Comparison of ENCODE assay signal across 13 cellular contexts in the genomic region with DNA sequence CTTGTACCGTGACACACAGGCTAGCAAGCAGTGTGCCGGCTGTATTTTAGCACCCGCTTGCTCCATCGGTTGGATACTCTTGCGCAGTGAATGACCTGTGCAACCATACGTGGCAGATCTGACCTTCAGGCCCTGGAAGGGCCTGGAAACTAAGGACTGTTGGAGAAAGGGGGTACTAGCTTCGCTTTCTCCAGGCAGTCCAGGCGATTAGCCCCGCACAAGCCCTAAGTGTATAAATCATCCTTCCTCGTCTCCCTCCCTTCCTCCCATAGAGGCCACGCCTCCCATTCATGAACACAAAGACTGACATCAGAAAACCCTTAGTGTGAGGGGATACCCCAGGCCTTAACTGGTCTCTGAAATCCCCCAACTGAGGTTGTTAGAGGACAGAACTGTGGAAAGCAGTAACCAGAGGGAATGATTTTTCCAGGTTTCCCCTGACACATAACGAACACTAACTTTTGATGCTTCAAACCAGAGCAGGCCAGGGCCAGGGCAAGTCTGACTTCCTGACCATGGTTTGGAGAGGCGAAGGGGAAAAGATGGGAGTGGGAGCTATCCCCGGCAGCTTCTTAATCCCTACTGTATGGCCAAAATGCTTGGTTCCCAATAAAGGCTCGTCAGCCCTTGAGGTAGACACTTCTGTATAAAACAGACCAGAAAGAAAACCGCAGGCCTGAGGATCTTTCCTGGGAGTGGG. TPM values are rescaled to one million over a fixed set of nuclear protein-coding genes. Genes with fewer than 3 reads are reported as not detected.
DNase-seq lines count a peak whose midpoint lies in the region; ATAC-seq, FAIRE-seq and TF ChIP-seq lines count a peak whose summit lies in the region.
"Had no signal": no experiment of that assay in that cellular context is flagged by ENCODE, and none has a peak within 500 bp of the region (broad histone marks: within the 10 kb centered on the region; RNA-seq: fewer than 3 reads in every experiment).

No MANE protein-coding gene starts in this region.

- no peak overlapping the region for H3K4me2 ChIP-seq in astrocyte (ENCODE audit: low read length)

- ATAC-seq in naive B cell (ENCODE audit: low read depth in 2 of 2) (no peak), HG02840 (IDR thresholded peaks at IDR 0.05; ENCODE audit: low FRiP score, unreplicated experiment) (no peak)
- ATAC-seq: body of pancreas had no signal

- H3K9me3 Mint-ChIP-seq in activated naive CD4-positive, alpha-beta T cell treated with anti-CD3 and anti-CD28 coated beads, Interleukin-2, amount 50 U/mL, for 24 hours = no peaks in the 10 kb centered on the region
- H3K9me3 Mint-ChIP-seq in activated naive CD4-positive, alpha-beta T cell treated with anti-CD3 and anti-CD28 coated beads for 36 hours = no peaks in the 10 kb centered on the region
- H3K9me3 Mint-ChIP-seq in astrocyte (ENCODE audit: unreplicated experiment) = peaks cover 4% of the 10 kb centered on the region
- peaks cover 0 to under 1% (median 0%) of the 10 kb centered on the region in 7 donors for H3K9me3 Mint-ChIP-seq in naive B cell

- H3K27me3 Mint-ChIP-seq in activated naive CD4-positive, alpha-beta T cell treated with anti-CD3 and anti-CD28 coated beads, Interleukin-2, amount 50 U/mL, for 24 hours = no peaks in the 10 kb centered on the region
- no peaks in the 10 kb centered on the region for H3K27me3 Mint-ChIP-seq in activated naive CD4-positive, alpha-beta T cell treated with anti-CD3 and anti-CD28 coated beads for 36 hours (ENCODE audit: low read depth)
- H3K27me3 Mint-ChIP-seq in astrocyte (ENCODE audit: low read depth, unreplicated experiment) (peaks cover 21% of the 10 kb centered on the region), naive B cell (peaks cover 3 to 10% (median 9%) of the 10 kb centered on the region in 3 donors)

- H3K4me1 Mint-ChIP-seq in activated naive CD4-positive, alpha-beta T cell treated with anti-CD3 and anti-CD28 coated beads, Interleukin-2, amount 50 U/mL, for 24 hours = peaks cover 22% of the 10 kb centered on the region
- peaks cover 26% of the 10 kb centered on the region for H3K4me1 Mint-ChIP-seq in activated naive CD4-positive, alpha-beta T cell treated with anti-CD3 and anti-CD28 coated beads for 36 hours (ENCODE audit: low read depth)
- peaks cover 23% of the 10 kb centered on the region for H3K4me1 Mint-ChIP-seq in astrocyte (ENCODE audit: low read depth, unreplicated experiment)
- H3K4me1 Mint-ChIP-seq in naive B cell = peaks cover 9 to 31% (median 23%) of the 10 kb centered on the region in 3 donors

- H3K27ac ChIP-seq in astrocyte (ENCODE audit: low read depth, low read length) = no peak overlapping the region

- no peak overlapping the region for H3K4me3 Mint-ChIP-seq in activated naive CD4-positive, alpha-beta T cell treated with anti-CD3 and anti-CD28 coated beads, Interleukin-2, amount 50 U/mL, for 24 hours
- H3K4me3 Mint-ChIP-seq in activated naive CD4-positive, alpha-beta T cell treated with anti-CD3 and anti-CD28 coated beads for 36 hours = no peak overlapping the region
- H3K4me3 Mint-ChIP-seq in astrocyte (ENCODE audit: unreplicated experiment) (peak overlapping the region; percentile 71), naive B cell (peak overlapping the region in 7 of 8 donors; percentile 39 to 88 (median 58))

- H3K27me3 ChIP-seq in astrocyte (ENCODE audit: insufficient read depth, low read length) = peaks cover 5% of the 10 kb centered on the region
- H3K27me3 ChIP-seq: body of pancreas, upper lobe of left lung had no signal

- peaks cover 1% of the 10 kb centered on the region for H3K36me3 Mint-ChIP-seq in activated naive CD4-positive, alpha-beta T cell treated with anti-CD3 and anti-CD28 coated beads, Interleukin-2, amount 50 U/mL, for 24 hours
- peaks cover 4% of the 10 kb centered on the region for H3K36me3 Mint-ChIP-seq in activated naive CD4-positive, alpha-beta T cell treated with anti-CD3 and anti-CD28 coated beads for 36 hours (ENCODE audit: low read depth)
- no peaks in the 10 kb centered on the region for H3K36me3 Mint-ChIP-seq in astrocyte (ENCODE audit: low read depth, unreplicated experiment)
- H3K36me3 Mint-ChIP-seq in naive B cell = no peaks in the 10 kb centered on the region

- H3K36me3 ChIP-seq in astrocyte (ENCODE audit: insufficient read depth, low read length) = peaks cover 3% of the 10 kb centered on the region

- DNase-seq in activated naive CD4-positive, alpha-beta T cell treated with anti-CD3 and anti-CD28 coated beads for 36 hours = no peak
- DNase-seq in astrocyte (ENCODE audit: low read depth) (no peak), naive B cell (no peak), urothelium cell line (ENCODE audit: low spot score) (no peak), cardiac septum (ENCODE audit: low spot score) (no peak)
- DNase-seq in activated naive CD4-positive, alpha-beta T cell (lab: John Stamatoyannopoulos, UW) = no peak
- DNase-seq: activated T-cell treated with anti-CD3 and anti-CD28 coated beads, Interleukin-2, amount 50 U/mL, for 1 hour; hippocampal formation; upper lobe of left lung had no signal

- intact Hi-C loops in activated naive CD4-positive, alpha-beta T cell treated with anti-CD3 and anti-CD28 coated beads for 36 hours (cut with micrococcal nuclease) = loop anchor here (2.0 to 5.0 kb wide), 4 partner anchors 76 to 997 kb away; partner anchors contain the start of genes AKAP1 and MKS1
- intact Hi-C loops in cardiac septum (cut with DNase I) = loop anchor here (5.0 kb wide), 1 partner anchor 224 kb away; no protein-coding TSS in a partner anchor

- no peaks in the 10 kb centered on the region for H3K9me3 ChIP-seq in astrocyte (ENCODE audit: insufficient read depth, low read depth, low read length)
- H3K9me3 ChIP-seq: body of pancreas, upper lobe of left lung had no signal

- no peak overlapping the region for H2AFZ ChIP-seq in astrocyte (ENCODE audit: low read depth, low read length)

- peak overlapping the region; percentile 52 for H3K27ac Mint-ChIP-seq in activated naive CD4-positive, alpha-beta T cell treated with anti-CD3 and anti-CD28 coated beads, Interleukin-2, amount 50 U/mL, for 24 hours
- no peak overlapping the region for H3K27ac Mint-ChIP-seq in activated naive CD4-positive, alpha-beta T cell treated with anti-CD3 and anti-CD28 coated beads for 36 hours
- H3K27ac Mint-ChIP-seq in astrocyte (ENCODE audit: unreplicated experiment) (peak overlapping the region; percentile 16), naive B cell (peak overlapping the region in 4 of 6 donors; percentile 12 to 78 (median 45))

- H3K79me2 ChIP-seq in astrocyte (ENCODE audit: insufficient read depth, low read length) = peaks cover 35% of the 10 kb centered on the region

- no peak for FAIRE-seq in astrocyte (lab: Jason Lieb, UNC)
- peak; percentile 17 for FAIRE-seq in urothelium cell line (lab: Jason Lieb, UNC)
- FAIRE-seq: TTC549 had no signal

- CTCF ChIA-PET in activated naive CD4-positive, alpha-beta T cell treated with anti-CD3 and anti-CD28 coated beads for 36 hours (lab: Charles Lee) = interaction anchor here (1.2 kb wide), 1 partner anchor 82 kb away, joined by 4 read pairs; no protein-coding TSS in a partner anchor

- TF ChIP-seq CTCF in astrocyte (IDR thresholded peaks at IDR 0.05; ENCODE audit: insufficient read depth, low read depth, low read length) = no peak

- H3K4me1 ChIP-seq in astrocyte (ENCODE audit: insufficient read depth, low read length) = peaks cover 13% of the 10 kb centered on the region

- H3K9ac ChIP-seq in astrocyte (ENCODE audit: low read length) = no peak overlapping the region

- H3K4me3 ChIP-seq in astrocyte (ENCODE audit: insufficient read depth, low read depth, low read length) = no peak overlapping the region
- H3K4me3 ChIP-seq: body of pancreas had no signal

- H4K20me1 ChIP-seq in astrocyte (ENCODE audit: insufficient read depth, low read length) = peaks cover 33% of the 10 kb centered on the region

RNA-seq across cellular contexts. Expression of gene DYNLL2, which starts 1.4 kb away (rescaled TPM):
- total RNA-seq in activated naive CD4-positive, alpha-beta T cell treated with anti-CD3 and anti-CD28 coated beads for 36 hours = 10 to 100 TPM; 19.1 to 19.4 TPM
- total RNA-seq in astrocyte = 24.9 and 29.4 TPM in 2 replicates
- polyA plus RNA-seq in naive B cell (ENCODE audit: low read depth in 6 of 6) = 1 to 10 TPM in 1 of 6 donors, under 1 TPM in 5; 0.26 to 1.2 (median 0.82) TPM
- total RNA-seq in cardiac septum = 79.4 TPM

Comparison
In these comparisons a context has a peak if more than half of its experiments do, and no peak if none do; other contexts are left out.
1. H3K4me3 Mint-ChIP-seq: peak in astrocyte (single experiment) and naive B cell (7 of 8); none in activated naive CD4-positive, alpha-beta T cell treated with anti-CD3 and anti-CD28 coated beads, Interleukin-2, amount 50 U/mL, for 24 hours (single experiment) and activated naive CD4-positive, alpha-beta T cell treated with anti-CD3 and anti-CD28 coated beads for 36 hours (single experiment).